ENCODE assay signal across 13 cellular contexts in genomic region chr6:134247854-134248580, GRCh38.
A peak's percentile ranks its signal among the peaks of the same experiment; 100 is the strongest.
DNase-seq lines count a peak whose midpoint lies in the region; ATAC-seq and TF ChIP-seq lines count a peak whose summit lies in the region.
"Had no signal": no experiment of that assay in that cellular context is flagged by ENCODE, and none has a peak within 500 bp of the region (broad histone marks: within the 10 kb centered on the region; RNA-seq: fewer than 3 reads in every experiment).

No MANE protein-coding gene starts in this region.

- H3K4me1 Mint-ChIP-seq in activated naive CD8-positive, alpha-beta T cell treated with anti-CD3 and anti-CD28 coated beads, Interleukin-2, amount 10 ng/mL, durations not matched to agents 7 days and 5 days: peaks cover 55% of the 10 kb centered on the region
- peaks cover 32% of the 10 kb centered on the region for H3K4me1 Mint-ChIP-seq in nephron

- H3K36me3 ChIP-seq in KOPT-K1 (ENCODE audit: insufficient read depth, low read length): no peaks in the 10 kb centered on the region
- H3K36me3 ChIP-seq: sigmoid colon had no signal

- H3K27ac Mint-ChIP-seq in activated naive CD8-positive, alpha-beta T cell treated with anti-CD3 and anti-CD28 coated beads, Interleukin-2, amount 10 ng/mL, durations not matched to agents 7 days and 5 days: peak overlapping the region; percentile 82
- H3K27ac Mint-ChIP-seq in nephron: peak overlapping the region in 2 of 3 experiments; percentile 44 to 49

- H3K9me3 Mint-ChIP-seq in activated naive CD8-positive, alpha-beta T cell treated with anti-CD3 and anti-CD28 coated beads, Interleukin-2, amount 10 ng/mL, durations not matched to agents 7 days and 5 days: no peaks in the 10 kb centered on the region
- no peaks in the 10 kb centered on the region for H3K9me3 Mint-ChIP-seq in nephron

- ATAC-seq in activated naive CD8-positive, alpha-beta T cell treated with anti-CD3 and anti-CD28 coated beads, Interleukin-2, amount 10 ng/mL, durations not matched to agents 7 days and 5 days (ENCODE audit: low read depth): no peak
- no peak for ATAC-seq in HG02938 (IDR thresholded peaks at IDR 0.05; ENCODE audit: unreplicated experiment)

- DNase-seq in DMS53 (lab: John Stamatoyannopoulos, UW): peak; percentile 48
- DNase-seq in DMS53 treated with DMSO at 0.1 percent for 48 hours (lab: John Stamatoyannopoulos, UW; ENCODE audit: unreplicated experiment): no peak
- no peak for DNase-seq in activated naive CD8-positive, alpha-beta T cell treated with anti-CD3 and anti-CD28 coated beads, Interleukin-2, amount 10 ng/mL, durations not matched to agents 7 days and 5 days
- no peak for DNase-seq in NCI-H2107 (lab: John Stamatoyannopoulos, UW)
- no peak for DNase-seq in NCI-H69 (lab: John Stamatoyannopoulos, UW)
- DNase-seq: erythroblast, NCI-H1105 treated with DMSO at 0.1 percent for 48 hours, NCI-H526, sigmoid colon had no signal

- peak overlapping the region; percentile 66 for H3K4me3 Mint-ChIP-seq in activated naive CD8-positive, alpha-beta T cell treated with anti-CD3 and anti-CD28 coated beads, Interleukin-2, amount 10 ng/mL, durations not matched to agents 7 days and 5 days
- H3K4me3 Mint-ChIP-seq in nephron: no peak overlapping the region

- no peaks in the 10 kb centered on the region for H3K9me3 ChIP-seq in KOPT-K1 (ENCODE audit: insufficient read depth, low read length, poor library complexity, severe bottlenecking)
- H3K9me3 ChIP-seq: sigmoid colon had no signal

- H3K36me3 Mint-ChIP-seq in activated naive CD8-positive, alpha-beta T cell treated with anti-CD3 and anti-CD28 coated beads, Interleukin-2, amount 10 ng/mL, durations not matched to agents 7 days and 5 days: peaks cover 10% of the 10 kb centered on the region
- no peaks in the 10 kb centered on the region for H3K36me3 Mint-ChIP-seq in nephron (ENCODE audit: low read depth)

- H3K27me3 Mint-ChIP-seq in activated naive CD8-positive, alpha-beta T cell treated with anti-CD3 and anti-CD28 coated beads, Interleukin-2, amount 10 ng/mL, durations not matched to agents 7 days and 5 days: no peaks in the 10 kb centered on the region
- H3K27me3 Mint-ChIP-seq in nephron (ENCODE audit: low read depth): no peaks in the 10 kb centered on the region

- H3K27ac ChIP-seq in KOPT-K1 (ENCODE audit: low read depth, low read length, poor library complexity, severe bottlenecking): peak overlapping the region; percentile 43
- H3K27ac ChIP-seq: 22Rv1, sigmoid colon had no signal

- POLR2A ChIA-PET in activated naive CD8-positive, alpha-beta T cell treated with anti-CD3 and anti-CD28 coated beads, Interleukin-2, amount 10 ng/mL, durations not matched to agents 7 days and 5 days (lab: Charles Lee): interaction anchor here (1.1 to 1.6 kb wide), 3 partner anchors 24 to 104 kb away, joined by 3 to 11 read pairs (median 5); no protein-coding TSS in a partner anchor

- TF ChIP-seq CTCF in nephron (IDR thresholded peaks at IDR 0.05; ENCODE audit: unreplicated experiment in 3 of 3): no peak
